In the genomic region with DNA sequence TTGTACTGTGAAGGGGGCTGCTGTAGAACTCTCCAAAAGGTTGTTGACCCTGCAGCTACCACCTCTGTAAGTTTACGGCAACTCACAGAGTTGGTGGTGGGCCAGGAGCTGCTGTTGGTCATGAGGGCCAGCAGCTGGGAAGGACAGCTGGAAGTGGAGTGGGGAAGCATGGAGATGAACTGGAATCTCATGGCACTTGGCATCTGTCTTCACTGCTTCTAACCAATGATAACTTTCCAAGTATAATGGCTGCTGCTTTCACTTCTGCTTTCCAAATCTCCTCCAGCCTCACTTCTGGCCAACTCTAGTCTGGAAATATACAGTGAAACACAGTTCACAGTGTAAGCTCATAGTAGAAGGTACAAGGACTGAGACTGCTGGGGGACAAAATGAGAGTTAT, we compare ENCODE assay signal across 14 cellular contexts.
"Had no signal": no experiment of that assay in that cellular context is flagged by ENCODE, and none has a peak within 500 bp of the region (broad histone marks: within the 10 kb centered on the region; RNA-seq: fewer than 3 reads in every experiment).

No MANE protein-coding gene starts in this region.

- H3K4me3 Mint-ChIP-seq: activated CD4-positive, alpha-beta memory T cell treated with anti-CD3 and anti-CD28 coated beads, Interleukin-2, amount 10 ng/mL, durations not matched to agents 7 days and 5 days; activated naive CD8-positive, alpha-beta T cell treated with anti-CD3 and anti-CD28 coated beads for 36 hours; naive B cell; type B pancreatic cell had no signal

- H3K36me3 Mint-ChIP-seq: activated naive CD8-positive, alpha-beta T cell treated with anti-CD3 and anti-CD28 coated beads for 36 hours; naive B cell; type B pancreatic cell had no signal

- H3K27ac ChIP-seq: VCaP had no signal

- H3K9me3 Mint-ChIP-seq: activated CD4-positive, alpha-beta memory T cell treated with anti-CD3 and anti-CD28 coated beads, Interleukin-2, amount 10 ng/mL, durations not matched to agents 7 days and 5 days; activated naive CD8-positive, alpha-beta T cell treated with anti-CD3 and anti-CD28 coated beads for 36 hours; type B pancreatic cell had no signal

- ATAC-seq: sciatic nerve had no signal

- H3K4me1 Mint-ChIP-seq: activated CD4-positive, alpha-beta memory T cell treated with anti-CD3 and anti-CD28 coated beads, Interleukin-2, amount 10 ng/mL, durations not matched to agents 7 days and 5 days; activated naive CD8-positive, alpha-beta T cell treated with anti-CD3 and anti-CD28 coated beads for 36 hours; naive B cell had no signal

- H3K4me3 ChIP-seq: lung had no signal

- H3K27ac Mint-ChIP-seq: activated CD4-positive, alpha-beta memory T cell treated with anti-CD3 and anti-CD28 coated beads, Interleukin-2, amount 10 ng/mL, durations not matched to agents 7 days and 5 days; activated naive CD8-positive, alpha-beta T cell treated with anti-CD3 and anti-CD28 coated beads for 36 hours; naive B cell; type B pancreatic cell had no signal

- DNase-seq: activated CD4-positive, alpha-beta memory T cell treated with anti-CD3 and anti-CD28 coated beads, Interleukin-2, amount 10 ng/mL, durations not matched to agents 7 days and 5 days; activated gamma-delta T cell; activated naive CD8-positive, alpha-beta T cell treated with anti-CD3 and anti-CD28 coated beads for 36 hours; activated T-cell treated with anti-CD3 and anti-CD28 coated beads, Interleukin-2, amount 50 U/mL, for 48 hours; hypothalamus; kidney glomerular epithelial cell; midbrain; naive B cell; stimulated activated CD4-positive, alpha-beta T cell treated with anti-CD3 and anti-CD28 coated beads, Interleukin-12 subunit alpha, Interleukin-12 subunit beta, amount 100 ng/mL, for 4 hours; stimulated activated naive CD4-positive, alpha-beta T cell treated with Interleukin-2 at 50 U/mL for 16 hours had no signal

- H3K27me3 Mint-ChIP-seq: activated CD4-positive, alpha-beta memory T cell treated with anti-CD3 and anti-CD28 coated beads, Interleukin-2, amount 10 ng/mL, durations not matched to agents 7 days and 5 days; activated naive CD8-positive, alpha-beta T cell treated with anti-CD3 and anti-CD28 coated beads for 36 hours had no signal
